Comparison of ENCODE assay signal across 20 cellular contexts in the genomic region with DNA sequence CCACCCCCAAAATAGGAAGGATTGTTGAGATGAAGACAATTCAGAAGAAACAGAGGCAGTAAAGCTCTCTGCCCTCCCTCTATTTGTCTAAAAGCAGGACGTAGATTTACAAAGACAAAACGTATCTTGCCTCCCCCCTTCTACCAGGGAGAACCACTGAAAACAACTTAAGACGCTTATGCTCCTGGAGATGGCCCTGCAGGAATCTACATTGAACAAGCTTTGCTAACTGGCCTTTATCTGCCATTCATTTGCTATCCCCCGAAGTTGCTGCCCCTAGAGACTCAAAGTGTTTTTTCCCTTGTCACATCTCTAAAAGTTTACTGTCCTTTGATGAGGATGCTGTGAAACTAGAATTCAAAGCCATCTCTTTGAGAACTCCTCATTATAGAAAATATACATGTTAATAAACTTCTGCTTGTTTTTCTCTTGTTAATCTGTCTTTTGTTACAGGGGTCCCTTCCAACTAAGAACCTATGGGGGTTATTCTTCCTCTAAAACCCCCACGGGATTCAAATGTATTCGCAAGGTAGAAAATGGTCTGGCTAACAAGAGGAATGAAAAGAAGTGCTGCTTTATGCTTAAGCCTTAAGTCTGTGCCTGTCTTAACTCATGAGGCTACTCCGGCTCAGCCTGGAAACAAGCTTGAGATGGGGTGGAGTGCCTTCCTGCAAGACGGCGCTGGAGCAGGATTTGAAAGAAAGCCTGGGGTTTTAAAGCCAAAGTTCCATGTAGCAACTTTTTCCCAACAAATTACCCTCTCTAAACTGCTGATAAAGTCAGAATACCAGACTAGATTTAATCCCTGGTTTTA.
DNase-seq lines count a peak whose midpoint lies in the region; ATAC-seq, FAIRE-seq and TF ChIP-seq lines count a peak whose summit lies in the region.
"Had no signal": no experiment of that assay in that cellular context is flagged by ENCODE, and none has a peak within 500 bp of the region (broad histone marks: within the 10 kb centered on the region; RNA-seq: fewer than 3 reads in every experiment).

No MANE protein-coding gene starts in this region.

- no peak overlapping the region for H2BK5ac ChIP-seq in H1 (ENCODE audit: low read depth, low read length)
- H2BK5ac ChIP-seq in neuronal stem cell (ENCODE audit: low read length) = no peak overlapping the region

- no peaks in the 10 kb centered on the region for H3K9me3 Mint-ChIP-seq in activated naive CD4-positive, alpha-beta T cell treated with anti-CD3 and anti-CD28 coated beads for 36 hours

- CTCF ChIA-PET in H1 (lab: Charles Lee; ENCODE audit: partially characterized antibody) = interaction anchor here (0.5 to 2.1 kb wide), 9 partner anchors 12 to 622 kb away, joined by 3 to 6 read pairs (median 3); no protein-coding TSS in a partner anchor
- CTCF ChIA-PET in activated naive CD4-positive, alpha-beta T cell treated with anti-CD3 and anti-CD28 coated beads for 36 hours (lab: Charles Lee) = interaction anchor here (0.9 to 1.1 kb wide), 2 partner anchors 10 to 163 kb away, joined by 4 read pairs; no protein-coding TSS in a partner anchor

- no peak overlapping the region for H4K91ac ChIP-seq in H1 (replicated peaks; ENCODE audit: insufficient read length, low read length)
- H4K91ac ChIP-seq in neuronal stem cell (ENCODE audit: low read depth, low read length, poor library complexity) = no peak overlapping the region

- H3K27ac ChIP-seq in left ventricle myocardium inferior (replicated peaks) (peak overlapping the region; percentile 60), H1 (ENCODE audit: low read depth, low read length) (no peak overlapping the region), neuronal stem cell (replicated peaks; ENCODE audit: low read length) (peak overlapping the region; percentile 39)
- H3K27ac ChIP-seq: KMS-11, SK-N-MC had no signal

- TF ChIP-seq RAD21 in H1 (IDR thresholded peaks at IDR 0.05 in 1 of 2, conservative IDR thresholded peaks at IDR 0.05 in 1 of 2; ENCODE audit: low read depth in 2 of 2, low read length in 2 of 2) = no peak

- DNase-seq in left ventricle myocardium inferior = no peak
- no peak for DNase-seq in left cardiac atrium
- DNase-seq in H1 (ENCODE audit: low read depth in 1 of 2, low spot score in 2 of 2) = no peak
- DNase-seq in neuronal stem cell (ENCODE audit: low spot score) = peak; percentile 18
- DNase-seq in NCI-H82 treated with DMSO at 0.1 percent for 48 hours (lab: John Stamatoyannopoulos, UW; ENCODE audit: unreplicated experiment) = no peak
- DNase-seq in activated naive CD4-positive, alpha-beta T cell treated with anti-CD3 and anti-CD28 coated beads for 36 hours = no peak
- no peak for DNase-seq in GM12891 (ENCODE audit: insufficient read length, low spot score)
- no peak for DNase-seq in NCI-H1048 (lab: John Stamatoyannopoulos, UW)
- DNase-seq: 8988T, DMS 273 treated with DMSO at 0.1 percent for 48 hours, DND-41, NCI-H1417 treated with DMSO at 0.1 percent for 48 hours, NCI-H187 treated with DMSO at 0.1 percent for 48 hours, NCI-H2171 treated with DMSO at 0.1 percent for 48 hours, NCI-H446, NCI-H526 treated with DMSO at 0.1 percent for 48 hours, Right ventricle myocardium superior had no signal

- no peaks in the 10 kb centered on the region for H3K23me2 ChIP-seq in H1 (ENCODE audit: low read depth, low read length)

- H3K9ac ChIP-seq in H1 (replicated peaks in 1 of 4; ENCODE audit: extremely low read depth in 1 of 4, low read depth in 3 of 4, low read length in 3 of 4) (no peak overlapping the region), neuronal stem cell (ENCODE audit: low read depth, low read length, poor library complexity) (no peak overlapping the region)
- H3K9ac ChIP-seq: KMS-11 had no signal

- H2BK120ac ChIP-seq in H1 (replicated peaks; ENCODE audit: low read depth, low read length) = no peak overlapping the region
- no peak overlapping the region for H2BK120ac ChIP-seq in neuronal stem cell (ENCODE audit: low read depth, low read length)

- no peaks in the 10 kb centered on the region for H3K36me3 Mint-ChIP-seq in activated naive CD4-positive, alpha-beta T cell treated with anti-CD3 and anti-CD28 coated beads for 36 hours (ENCODE audit: low read depth)
- H3K36me3 Mint-ChIP-seq: CD14-positive monocyte had no signal

- peaks cover 86% of the 10 kb centered on the region for H3K4me1 ChIP-seq in left ventricle myocardium inferior
- peaks cover 10 to 23% (median 15%) of the 10 kb centered on the region in 4 experiments for H3K4me1 ChIP-seq in H1 (replicated peaks in 1 of 4; ENCODE audit: control insufficient read depth in 3 of 4, insufficient read depth in 4 of 4, low read length in 3 of 4)
- peaks cover 0 to 7% of the 10 kb centered on the region in 2 donors for H3K4me1 ChIP-seq in neuronal stem cell (ENCODE audit: control insufficient read depth in 2 of 2, insufficient read depth in 1 of 2, low read depth in 1 of 2, low read length in 2 of 2)

- TF ChIP-seq EP300 in H1 (IDR thresholded peaks at IDR 0.05; ENCODE audit: borderline replicate concordance in 1 of 2, low read depth in 2 of 2, low read length in 2 of 2) = no peak

- no peak for ATAC-seq in left cardiac atrium

- TF ChIP-seq CTCF in left ventricle myocardium inferior (IDR thresholded peaks at IDR 0.05; ENCODE audit: borderline replicate concordance) (no peak), H1 (IDR thresholded peaks at IDR 0.05; ENCODE audit: control extremely low read depth in 1 of 3, insufficient read depth in 1 of 3, low read depth in 1 of 3, low read length in 3 of 3) (no peak)

- 0 out of 2 replicates have a peak overlapping the region, but pooled peaks have one; percentile 18 for H2BK12ac ChIP-seq in H1 (ENCODE audit: low read depth, low read length)
- H2BK12ac ChIP-seq in neuronal stem cell (ENCODE audit: low read length) = no peak overlapping the region

- no peaks in the 10 kb centered on the region for H3K79me2 ChIP-seq in H1 (ENCODE audit: control insufficient read depth in 1 of 2, insufficient read depth in 2 of 2, low read length in 2 of 2)

- no peak overlapping the region for H3K4me3 ChIP-seq in left ventricle myocardium inferior
- no peak overlapping the region for H3K4me3 ChIP-seq in H1 (ENCODE audit: extremely low read depth in 1 of 4, insufficient read depth in 2 of 4, low read depth in 3 of 4, low read length in 4 of 4)
- H3K4me3 ChIP-seq in neuronal stem cell (ENCODE audit: low read length in 2 of 2) = no peak overlapping the region
- H3K4me3 ChIP-seq: SK-N-MC had no signal

- H3K4me3 Mint-ChIP-seq in activated naive CD4-positive, alpha-beta T cell treated with anti-CD3 and anti-CD28 coated beads for 36 hours = no peak overlapping the region
- H3K4me3 Mint-ChIP-seq: CD14-positive monocyte had no signal

- no peak overlapping the region for H3K18ac ChIP-seq in H1 (ENCODE audit: extremely low read depth, low read length)
- H3K18ac ChIP-seq in neuronal stem cell (ENCODE audit: low read length) = no peak overlapping the region

- H3K23ac ChIP-seq in H1 (ENCODE audit: insufficient read length) (no peak overlapping the region), neuronal stem cell (ENCODE audit: low read depth, low read length, poor library complexity) (no peak overlapping the region)

- WGBS in H1 (ENCODE audit: extremely low coverage in 1 of 2, insufficient coverage in 1 of 2, insufficient read length in 1 of 2, insufficient replicate concordance in 2 of 2, low coverage in 1 of 2, low lambda C conversion rate in 2 of 2, missing lambda C conversion rate in 1 of 2), 2 experiments = 33% methylated on average over 9 of the region's 9 CpGs; no CpG with 5 or more reads in 1 of the 2 experiments
- no CpG with 5 or more reads among the region's 9 CpGs for WGBS in neuronal stem cell (ENCODE audit: extremely low coverage in 2 of 2, insufficient read length in 2 of 2, insufficient replicate concordance in 1 of 2), 2 donors

- intact Hi-C loops in left ventricle myocardium inferior (cut with micrococcal nuclease) (no loop called here), left cardiac atrium (cut with DNase I) (loop anchor here in 1 of 2 donors (10.0 kb wide), 3 partner anchors 477 to 1453 kb away; no protein-coding TSS in a partner anchor)
- intact Hi-C loops in activated naive CD4-positive, alpha-beta T cell treated with anti-CD3 and anti-CD28 coated beads for 36 hours (cut with micrococcal nuclease) = loop anchor here (10.0 kb wide), 2 partner anchors 813 to 923 kb away; no protein-coding TSS in a partner anchor

- no peaks in the 10 kb centered on the region for H3K79me1 ChIP-seq in H1 (ENCODE audit: low read depth, low read length)
- H3K79me1 ChIP-seq in neuronal stem cell (ENCODE audit: low read depth, low read length) = no peaks in the 10 kb centered on the region

- TF ChIP-seq POLR2A in H1 (IDR thresholded peaks at IDR 0.05; ENCODE audit: control extremely low read depth in 1 of 2, low read depth in 2 of 2, low read length in 2 of 2) = no peak
- TF ChIP-seq POLR2A in GM12891 (IDR thresholded peaks at IDR 0.05; ENCODE audit: low read depth, low read length) = no peak

- no peak overlapping the region for H4K8ac ChIP-seq in H1 (ENCODE audit: extremely low read depth, insufficient read depth, low read length)
- H4K8ac ChIP-seq in neuronal stem cell (ENCODE audit: low read depth, low read length) = no peak overlapping the region

- H3K4me2 ChIP-seq in H1 (ENCODE audit: insufficient read depth in 1 of 2, low read depth in 2 of 2, low read length in 2 of 2) = peak overlapping the region in 1 of 2 experiments; percentile 30; a peak in 2 of 4 replicates
- peak overlapping the region; percentile 12 for H3K4me2 ChIP-seq in neuronal stem cell (ENCODE audit: insufficient read depth, low read length, poor library complexity, severe bottlenecking)
- H3K4me2 ChIP-seq: KMS-11 had no signal

- no peaks in the 10 kb centered on the region for H3K27me3 ChIP-seq in left ventricle myocardium inferior (ENCODE audit: low read depth)
- peaks cover 0 to 7% (median 2%) of the 10 kb centered on the region in 4 experiments; a peak in 3 of 7 replicates for H3K27me3 ChIP-seq in H1 (replicated peaks in 1 of 4; ENCODE audit: control insufficient read depth in 3 of 4, extremely low read depth in 1 of 4, insufficient read depth in 3 of 4, low read length in 3 of 4)
- H3K27me3 ChIP-seq in neuronal stem cell (ENCODE audit: control insufficient read depth in 3 of 3, insufficient read depth in 3 of 3, low read depth in 1 of 3, low read length in 3 of 3) = no peaks in the 10 kb centered on the region

- H3K56ac ChIP-seq in H1 (replicated peaks; ENCODE audit: insufficient read length, low read depth, low read length) = no peak overlapping the region

- H2AK5ac ChIP-seq in H1 (ENCODE audit: low read depth, low read length) (no peak overlapping the region), neuronal stem cell (ENCODE audit: low read depth, low read length) (no peak overlapping the region)

- peaks cover 11% of the 10 kb centered on the region for H3K27me3 Mint-ChIP-seq in activated naive CD4-positive, alpha-beta T cell treated with anti-CD3 and anti-CD28 coated beads for 36 hours (ENCODE audit: low read depth)

- H2BK15ac ChIP-seq in H1 (ENCODE audit: low read length) (no peak overlapping the region), neuronal stem cell (ENCODE audit: low read length) (no peak overlapping the region)

- no peak overlapping the region for H3K27ac Mint-ChIP-seq in activated naive CD4-positive, alpha-beta T cell treated with anti-CD3 and anti-CD28 coated beads for 36 hours

- H3K14ac ChIP-seq in H1 (ENCODE audit: insufficient read length) (no peak overlapping the region), neuronal stem cell (ENCODE audit: low read length) (no peak overlapping the region)

- no peak overlapping the region for H3K4ac ChIP-seq in H1 (replicated peaks; ENCODE audit: insufficient read length, low read depth, low read length)
- H3K4ac ChIP-seq in neuronal stem cell (ENCODE audit: low read length) = no peak overlapping the region

- peaks cover 20% of the 10 kb centered on the region for H3K4me1 Mint-ChIP-seq in activated naive CD4-positive, alpha-beta T cell treated with anti-CD3 and anti-CD28 coated beads for 36 hours (ENCODE audit: low read depth)

- POLR2A ChIA-PET in H1 (lab: Charles Lee; ENCODE audit: partially characterized antibody) = interaction anchor here (0.6 kb wide), 1 partner anchor 1298 kb away, joined by 3 read pairs; no protein-coding TSS in a partner anchor

- no peak overlapping the region for H2BK20ac ChIP-seq in H1 (ENCODE audit: low read length)

- H3K36me3 ChIP-seq in left ventricle myocardium inferior = peaks cover 12% of the 10 kb centered on the region
- no peaks in the 10 kb centered on the region for H3K36me3 ChIP-seq in H1 (ENCODE audit: control insufficient read depth in 2 of 4, insufficient read depth in 4 of 4, low read length in 3 of 4)
- no peaks in the 10 kb centered on the region for H3K36me3 ChIP-seq in neuronal stem cell (replicated peaks in 1 of 2; ENCODE audit: control insufficient read depth in 2 of 2, insufficient read depth in 2 of 2, low read length in 2 of 2)

- FAIRE-seq in H1 (lab: Jason Lieb, UNC) (no peak), GM12891 (lab: Jason Lieb, UNC) (no peak)

- no peaks in the 10 kb centered on the region for H4K20me1 ChIP-seq in H1 (replicated peaks in 1 of 2; ENCODE audit: control insufficient read depth in 1 of 2, insufficient read depth in 2 of 2, low read length in 2 of 2)

- no peak overlapping the region for H2AFZ ChIP-seq in H1 (ENCODE audit: low read length)
- H2AFZ ChIP-seq in neuronal stem cell (ENCODE audit: low read length) = no peak overlapping the region

- H3K9me3 ChIP-seq in left ventricle myocardium inferior (replicated peaks) = no peaks in the 10 kb centered on the region
- no peaks in the 10 kb centered on the region for H3K9me3 ChIP-seq in H1 (ENCODE audit: insufficient read depth in 2 of 2, low read depth in 1 of 2, low read length in 1 of 2)
- H3K9me3 ChIP-seq in neuronal stem cell (replicated peaks in 1 of 2; ENCODE audit: control insufficient read depth in 2 of 2, insufficient read depth in 1 of 2, low read depth in 1 of 2, low read length in 2 of 2) = no peaks in the 10 kb centered on the region

- no peak overlapping the region for H4K5ac ChIP-seq in H1 (ENCODE audit: insufficient read length, low read depth, low read length)
